ENCODE assay signal across 12 cellular contexts in the genomic region with DNA sequence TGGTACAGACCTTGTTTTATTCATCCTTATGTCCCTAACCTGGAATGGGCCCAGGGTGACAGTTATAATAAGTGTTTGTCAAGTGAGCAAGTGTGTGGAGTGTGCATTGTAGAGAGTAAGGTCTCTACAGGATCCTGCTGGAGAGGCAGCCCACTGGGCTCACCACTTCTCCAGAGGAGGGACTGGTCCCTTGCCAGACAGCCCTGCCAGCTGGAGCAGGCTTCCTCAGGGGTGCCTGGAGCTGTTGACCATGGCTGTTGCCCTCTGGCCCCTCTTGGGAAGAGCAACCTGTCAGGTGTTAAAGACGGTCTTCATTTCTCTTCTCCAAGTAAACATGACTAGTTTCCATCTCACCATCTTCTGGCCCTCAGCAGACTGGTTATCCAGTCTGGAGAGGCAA. TPM values are rescaled to one million over a fixed set of nuclear protein-coding genes. Genes with fewer than 3 reads are reported as not detected.
DNase-seq lines count a peak whose midpoint lies in the region; ATAC-seq and TF ChIP-seq lines count a peak whose summit lies in the region.
"Had no signal": no experiment of that assay in that cellular context is flagged by ENCODE, and none has a peak within 500 bp of the region (broad histone marks: within the 10 kb centered on the region; RNA-seq: fewer than 3 reads in every experiment).

No MANE protein-coding gene starts in this region.

- TF ChIP-seq POLR2A in uterus (IDR thresholded peaks at IDR 0.05), result no peak

- POLR2A ChIA-PET in activated CD4-positive, alpha-beta memory T cell treated with anti-CD3 and anti-CD28 coated beads for 36 hours (lab: Charles Lee), result interaction anchor here (2.6 to 13.7 kb wide), 4 partner anchors 10 to 44 kb away, joined by 11 to 252 read pairs (median 22); a partner anchor contains a TSS
- POLR2A ChIA-PET in naive thymus-derived CD8-positive, alpha-beta T cell (lab: Charles Lee), result interaction anchor here (4.6 to 23.2 kb wide), 5 partner anchors 14 to 59 kb away, joined by 38 to 648 read pairs (median 274); a partner anchor contains a TSS

- TF ChIP-seq CTCF in uterus (IDR thresholded peaks at IDR 0.05), result no peak

- H3K4me3 ChIP-seq in right cardiac atrium (ENCODE audit: low read length) (no peak overlapping the region), uterus (no peak overlapping the region)
- H3K4me3 ChIP-seq: psoas muscle had no signal

- CTCF ChIA-PET in activated CD4-positive, alpha-beta memory T cell treated with anti-CD3 and anti-CD28 coated beads for 36 hours (lab: Charles Lee), result interaction anchor here (0.7 to 3.4 kb wide), 7 partner anchors 42 to 84 kb away, joined by 3 to 14 read pairs (median 4); no protein-coding TSS in a partner anchor

- no peaks in the 10 kb centered on the region for H3K36me3 ChIP-seq in uterus

- DNase-seq in left ventricle myocardium superior, result no peak
- no peak for DNase-seq in right cardiac atrium
- DNase-seq in activated CD4-positive, alpha-beta memory T cell treated with anti-CD3 and anti-CD28 coated beads for 36 hours, result peak; percentile 7
- DNase-seq in naive thymus-derived CD8-positive, alpha-beta T cell, result no peak
- DNase-seq in uterus, result peak; percentile 14 to 15
- DNase-seq in stimulated activated naive B cell treated with anti-CD40 and anti-IgM and Interleukin-4, amounts not matched to agents 10 μg/mL and 1 μg/mL and 100 μg/mL, for 72 hours, result no peak
- no peak for DNase-seq in retina
- DNase-seq: effector CD8-positive, alpha-beta T cell; midbrain; psoas muscle; SK-N-SH had no signal

- ATAC-seq in left ventricle myocardium superior (peak; percentile 20), right cardiac atrium (no peak), HG03469 (IDR thresholded peaks at IDR 0.05; ENCODE audit: unreplicated experiment) (no peak)
- ATAC-seq in naive thymus-derived CD8-positive, alpha-beta T cell, result no peak
- ATAC-seq in stimulated activated naive B cell treated with anti-CD40 and anti-IgM and Interleukin-4, amounts not matched to agents 10 μg/mL and 1 μg/mL and 100 μg/mL, for 72 hours (replicated peaks), result no peak
- ATAC-seq: psoas muscle had no signal

- peaks cover 84% of the 10 kb centered on the region for H3K4me1 Mint-ChIP-seq in activated CD4-positive, alpha-beta memory T cell treated with anti-CD3 and anti-CD28 coated beads for 36 hours (ENCODE audit: low read depth)
- peaks cover 42 to 97% (median 92%) of the 10 kb centered on the region in 4 donors for H3K4me1 Mint-ChIP-seq in naive thymus-derived CD8-positive, alpha-beta T cell
- H3K4me1 Mint-ChIP-seq in stimulated activated naive B cell treated with anti-CD40 and anti-IgM and Interleukin-4, amounts not matched to agents 10 μg/mL and 1 μg/mL and 100 μg/mL, for 72 hours, result peaks cover 47 to 74% of the 10 kb centered on the region in 2 donors

- H3K27ac Mint-ChIP-seq in activated CD4-positive, alpha-beta memory T cell treated with anti-CD3 and anti-CD28 coated beads for 36 hours, result no peak overlapping the region
- H3K27ac Mint-ChIP-seq in naive thymus-derived CD8-positive, alpha-beta T cell, result peak overlapping the region; percentile 89 to 97 (median 94)
- no peak overlapping the region for H3K27ac Mint-ChIP-seq in stimulated activated naive B cell treated with anti-CD40 and anti-IgM and Interleukin-4, amounts not matched to agents 10 μg/mL and 1 μg/mL and 100 μg/mL, for 72 hours

- no peak overlapping the region for H3K4me3 Mint-ChIP-seq in activated CD4-positive, alpha-beta memory T cell treated with anti-CD3 and anti-CD28 coated beads for 36 hours
- peak overlapping the region in 4 of 10 donors; percentile 11 to 52 (median 39) for H3K4me3 Mint-ChIP-seq in naive thymus-derived CD8-positive, alpha-beta T cell
- H3K4me3 Mint-ChIP-seq in stimulated activated naive B cell treated with anti-CD40 and anti-IgM and Interleukin-4, amounts not matched to agents 10 μg/mL and 1 μg/mL and 100 μg/mL, for 72 hours, result no peak overlapping the region

- H3K27me3 Mint-ChIP-seq in activated CD4-positive, alpha-beta memory T cell treated with anti-CD3 and anti-CD28 coated beads for 36 hours, result no peaks in the 10 kb centered on the region
- H3K27me3 Mint-ChIP-seq in naive thymus-derived CD8-positive, alpha-beta T cell, result no peaks in the 10 kb centered on the region
- H3K27me3 Mint-ChIP-seq in stimulated activated naive B cell treated with anti-CD40 and anti-IgM and Interleukin-4, amounts not matched to agents 10 μg/mL and 1 μg/mL and 100 μg/mL, for 72 hours, result no peaks in the 10 kb centered on the region

- peaks cover 27% of the 10 kb centered on the region for H3K4me1 ChIP-seq in right cardiac atrium (ENCODE audit: control insufficient read depth, insufficient read depth, low read length)
- peaks cover 0 to 4% of the 10 kb centered on the region in 2 donors for H3K4me1 ChIP-seq in uterus

- intact Hi-C loops in left ventricle myocardium superior (cut with micrococcal nuclease), result no loop called here
- intact Hi-C loops in right cardiac atrium (cut with DNase I), result loop anchor here in 1 of 4 donors (10.0 kb wide), 1 partner anchor 46 kb away; no protein-coding TSS in a partner anchor
- intact Hi-C loops in activated CD4-positive, alpha-beta memory T cell treated with anti-CD3 and anti-CD28 coated beads for 36 hours (cut with micrococcal nuclease), result no loop called here
- intact Hi-C loops in uterus (cut with DNase I; ENCODE audit: low total_unique reads), result no loop called here

- H3K27ac ChIP-seq in right cardiac atrium (ENCODE audit: low read length), result no peak overlapping the region
- peak overlapping the region in 1 of 2 donors; percentile 38 for H3K27ac ChIP-seq in uterus
- H3K27ac ChIP-seq: psoas muscle had no signal

- H3K9me3 Mint-ChIP-seq in activated CD4-positive, alpha-beta memory T cell treated with anti-CD3 and anti-CD28 coated beads for 36 hours, result no peaks in the 10 kb centered on the region
- H3K9me3 Mint-ChIP-seq in naive thymus-derived CD8-positive, alpha-beta T cell, result no peaks in the 10 kb centered on the region
- H3K9me3 Mint-ChIP-seq in stimulated activated naive B cell treated with anti-CD40 and anti-IgM and Interleukin-4, amounts not matched to agents 10 μg/mL and 1 μg/mL and 100 μg/mL, for 72 hours, result no peaks in the 10 kb centered on the region

- 80% methylated on average over 1 of the region's 1 CpG for WGBS in right cardiac atrium

- H3K36me3 Mint-ChIP-seq in activated CD4-positive, alpha-beta memory T cell treated with anti-CD3 and anti-CD28 coated beads for 36 hours, result no peaks in the 10 kb centered on the region
- no peaks in the 10 kb centered on the region for H3K36me3 Mint-ChIP-seq in naive thymus-derived CD8-positive, alpha-beta T cell
- H3K36me3 Mint-ChIP-seq in stimulated activated naive B cell treated with anti-CD40 and anti-IgM and Interleukin-4, amounts not matched to agents 10 μg/mL and 1 μg/mL and 100 μg/mL, for 72 hours, result peaks cover 0 to 3% of the 10 kb centered on the region in 2 donors

- H3K27me3 ChIP-seq in right cardiac atrium (ENCODE audit: control insufficient read depth, insufficient read depth), result no peaks in the 10 kb centered on the region
- H3K27me3 ChIP-seq in uterus, result no peaks in the 10 kb centered on the region

- H3K9me3 ChIP-seq in right cardiac atrium (ENCODE audit: control insufficient read depth, low read length), result no peaks in the 10 kb centered on the region
- no peaks in the 10 kb centered on the region for H3K9me3 ChIP-seq in uterus
- H3K9me3 ChIP-seq: psoas muscle, SK-N-SH had no signal

RNA-seq across cellular contexts. Expression of a gene that starts 20.0 kb away (rescaled TPM):
- total RNA-seq in left ventricle myocardium superior (12.6 TPM), right cardiac atrium (10 to 100 TPM in 3 of 4 donors, 1 to 10 TPM in 1; 9.4 to 17.9 (median 13.8) TPM), uterus (100 to 1,000 TPM in 1 of 4 donors, 10 to 100 TPM in 2, 1 to 10 TPM in 1; 3.8 to 110 (median 25.7) TPM)
- 11.7 TPM for polyA plus RNA-seq in right cardiac atrium
- total RNA-seq in activated CD4-positive, alpha-beta memory T cell treated with anti-CD3 and anti-CD28 coated beads for 36 hours, result 100 to 1,000 TPM; 104 to 106 TPM
- 100 to 1,000 TPM; 116 to 127 TPM for total RNA-seq in naive thymus-derived CD8-positive, alpha-beta T cell
- polyA plus RNA-seq in naive thymus-derived CD8-positive, alpha-beta T cell, result 100 to 1,000 TPM; 108 to 218 (median 141) TPM

Comparison
In these comparisons a context has a peak if more than half of its experiments do, and no peak if none do; other contexts are left out.
1. DNase-seq: peak in activated CD4-positive, alpha-beta memory T cell treated with anti-CD3 and anti-CD28 coated beads for 36 hours (single experiment) and uterus (2 of 2); none in left ventricle myocardium superior (single experiment), right cardiac atrium (0 of 3), naive thymus-derived CD8-positive, alpha-beta T cell (0 of 10), stimulated activated naive B cell treated with anti-CD40 and anti-IgM and Interleukin-4, amounts not matched to agents 10 μg/mL and 1 μg/mL and 100 μg/mL, for 72 hours (single experiment) and retina (single experiment).
2. H3K27ac Mint-ChIP-seq: peak in naive thymus-derived CD8-positive, alpha-beta T cell (10 of 10); none in activated CD4-positive, alpha-beta memory T cell treated with anti-CD3 and anti-CD28 coated beads for 36 hours (single experiment) and stimulated activated naive B cell treated with anti-CD40 and anti-IgM and Interleukin-4, amounts not matched to agents 10 μg/mL and 1 μg/mL and 100 μg/mL, for 72 hours (single experiment).